8 cellular contexts compared by ENCODE assay signal in the genomic region with DNA sequence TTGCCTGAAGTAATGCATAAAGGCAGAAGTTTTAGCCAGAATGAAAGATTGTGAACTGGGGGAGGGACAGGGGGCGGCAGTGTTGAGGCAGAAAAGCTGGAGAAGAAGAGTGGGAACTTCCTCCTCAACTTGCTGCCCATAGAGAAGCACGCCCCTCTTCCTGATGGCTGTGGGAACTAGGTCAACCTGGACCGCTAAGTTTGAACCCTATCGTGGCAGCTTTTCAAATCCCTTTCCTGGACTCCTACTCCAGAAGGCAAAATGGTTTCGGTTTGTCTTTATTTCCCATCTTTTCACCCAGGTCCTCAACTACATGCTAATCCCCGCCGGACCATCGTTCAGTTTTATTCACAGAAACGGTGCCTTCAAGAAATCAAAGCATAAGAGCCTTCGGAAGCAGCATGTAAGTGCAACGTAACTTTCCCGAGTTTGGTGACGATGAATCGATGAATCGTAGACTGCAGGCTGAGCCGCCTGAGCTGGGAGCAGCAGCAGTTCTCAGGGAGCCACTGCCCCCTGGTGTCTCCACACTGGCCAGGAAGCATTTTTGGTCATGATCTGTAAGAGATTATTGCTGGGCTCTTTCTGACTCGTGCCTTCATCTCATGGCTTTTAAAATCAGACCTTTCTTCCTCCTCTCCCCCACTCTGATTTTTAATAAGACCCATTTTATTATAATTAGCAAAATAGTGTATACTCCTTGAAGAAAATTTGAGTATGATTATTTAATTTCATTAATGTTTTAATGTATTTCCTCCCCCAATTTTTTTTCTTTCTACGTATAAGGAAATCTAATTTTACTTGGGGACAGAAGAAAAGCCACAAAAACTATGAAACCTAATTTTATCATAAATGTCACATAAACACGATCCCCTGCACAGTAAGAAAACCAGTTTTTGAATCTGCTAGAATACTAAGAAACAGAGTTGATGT. TPM values are rescaled to one million over a fixed set of nuclear protein-coding genes. Genes with fewer than 3 reads are reported as not detected.
DNase-seq lines count a peak whose midpoint lies in the region; ATAC-seq and TF ChIP-seq lines count a peak whose summit lies in the region.

No MANE protein-coding gene starts in this region.

- intact Hi-C loops in activated CD4-positive, alpha-beta T cell treated with anti-CD3 and anti-CD28 coated beads for 36 hours (cut with DNase I, micrococcal nuclease) = loop anchor here (1.0 to 10.0 kb wide), 17 partner anchors 36 to 375 kb away; partner anchors contain the start of genes HOPX (in 2 of the 2) and SRP72 (in 1 of the 2)
- intact Hi-C loops in colonic mucosa (cut with DNase I) (loop anchor here (5.0 kb wide), 2 partner anchors 133 to 223 kb away; no protein-coding TSS in a partner anchor), left colon (cut with DNase I, micrococcal nuclease) (loop anchor here in 1 of 2 donors (5.0 to 10.0 kb wide), 2 partner anchors 105 to 223 kb away; no protein-coding TSS in a partner anchor)

- H3K9me3 Mint-ChIP-seq in activated CD4-positive, alpha-beta T cell treated with anti-CD3 and anti-CD28 coated beads for 36 hours (ENCODE audit: low read depth) = no peaks in the 10 kb centered on the region

- no peaks in the 10 kb centered on the region for H3K36me3 Mint-ChIP-seq in activated CD4-positive, alpha-beta T cell treated with anti-CD3 and anti-CD28 coated beads for 36 hours (ENCODE audit: low read depth)

- CTCF ChIA-PET in activated CD4-positive, alpha-beta T cell treated with anti-CD3 and anti-CD28 coated beads for 36 hours (lab: Charles Lee) = interaction anchor here (0.6 to 4.2 kb wide), 31 partner anchors 8 to 377 kb away, joined by 3 to 22 read pairs (median 4); partner anchors contain the start of gene HOPX

- ATAC-seq in GM19025 (IDR thresholded peaks at IDR 0.05; ENCODE audit: low read depth, unreplicated experiment) (peak; percentile 92), HG03378 (IDR thresholded peaks at IDR 0.05; ENCODE audit: unreplicated experiment) (peak; percentile 89), left colon (peak; percentile 99)
- ATAC-seq in activated CD4-positive, alpha-beta T cell treated with anti-CD3 and anti-CD28 coated beads for 36 hours = peak; percentile 95

- peaks cover 33% of the 10 kb centered on the region for H3K4me1 Mint-ChIP-seq in activated CD4-positive, alpha-beta T cell treated with anti-CD3 and anti-CD28 coated beads for 36 hours

- peak; percentile 89 for DNase-seq in AG20443 (ENCODE audit: low spot score)
- DNase-seq in NCI-H460 (ENCODE audit: extremely low read depth, low read depth) = peak; percentile 78
- peak; percentile 93 for DNase-seq in activated CD4-positive, alpha-beta T cell treated with anti-CD3 and anti-CD28 coated beads for 36 hours
- peak; percentile 87 for DNase-seq in colonic mucosa
- peak; percentile 79 to 90 for DNase-seq in left colon
- DNase-seq in stimulated activated CD4-positive, alpha-beta T cell treated with anti-CD3 and anti-CD28 coated beads, Interleukin-1b, Interleukin-23, amount 100 ng/mL, for 48 hours = peak; percentile 86

- H3K36me3 ChIP-seq in colonic mucosa = no peaks in the 10 kb centered on the region

- H3K27ac ChIP-seq in colonic mucosa = peak overlapping the region; percentile 15

- POLR2A ChIA-PET in activated CD4-positive, alpha-beta T cell treated with anti-CD3 and anti-CD28 coated beads for 36 hours (lab: Charles Lee) = no interaction called here

- H3K27me3 Mint-ChIP-seq in activated CD4-positive, alpha-beta T cell treated with anti-CD3 and anti-CD28 coated beads for 36 hours = no peaks in the 10 kb centered on the region

- TF ChIP-seq CTCF in colonic mucosa (IDR thresholded peaks at IDR 0.05) = peak; percentile 75

- peak overlapping the region; percentile 85 for H3K4me3 Mint-ChIP-seq in activated CD4-positive, alpha-beta T cell treated with anti-CD3 and anti-CD28 coated beads for 36 hours

- no peaks in the 10 kb centered on the region for H3K9me3 ChIP-seq in colonic mucosa

- no peaks in the 10 kb centered on the region for H3K4me1 ChIP-seq in colonic mucosa

- H3K4me3 ChIP-seq in colonic mucosa = peak overlapping the region; percentile 47

- peak overlapping the region; percentile 65 to 67 for H3K9ac ChIP-seq in colonic mucosa (ENCODE audit: low read depth in 2 of 2, low read length in 2 of 2)

- H3K27me3 ChIP-seq in colonic mucosa = no peaks in the 10 kb centered on the region

- peak overlapping the region; percentile 85 for H3K27ac Mint-ChIP-seq in activated CD4-positive, alpha-beta T cell treated with anti-CD3 and anti-CD28 coated beads for 36 hours

RNA-seq across cellular contexts. Expression of gene SPINK2, which starts 21.4 kb away (rescaled TPM):
- not detected in 2 replicates for total RNA-seq in NCI-H460 (2014; rRNA removed; shearing (Covaris generic))
- not detected in 2 replicates for polyA plus RNA-seq in NCI-H460 (2014; cell fraction: nucleus; rRNA removed)
- total RNA-seq in activated CD4-positive, alpha-beta T cell treated with anti-CD3 and anti-CD28 coated beads for 36 hours = 1 to 10 TPM; 1.3 to 1.9 TPM
- total RNA-seq in colonic mucosa = under 1 TPM in 1 of 2 donors, not detected in 1; 0.96 TPM
- 1 to 10 TPM in 1 of 2 donors, not detected in 1; 3.3 TPM for total RNA-seq in left colon

Comparison
In these comparisons a context has a peak if more than half of its experiments do, and no peak if none do; other contexts are left out.
1. Peak in every context shown above with its lines: DNase-seq, ATAC-seq, H3K4me3 ChIP-seq and H3K27ac ChIP-seq.